ENCODE assay signal across 22 cellular contexts in the genomic region with DNA sequence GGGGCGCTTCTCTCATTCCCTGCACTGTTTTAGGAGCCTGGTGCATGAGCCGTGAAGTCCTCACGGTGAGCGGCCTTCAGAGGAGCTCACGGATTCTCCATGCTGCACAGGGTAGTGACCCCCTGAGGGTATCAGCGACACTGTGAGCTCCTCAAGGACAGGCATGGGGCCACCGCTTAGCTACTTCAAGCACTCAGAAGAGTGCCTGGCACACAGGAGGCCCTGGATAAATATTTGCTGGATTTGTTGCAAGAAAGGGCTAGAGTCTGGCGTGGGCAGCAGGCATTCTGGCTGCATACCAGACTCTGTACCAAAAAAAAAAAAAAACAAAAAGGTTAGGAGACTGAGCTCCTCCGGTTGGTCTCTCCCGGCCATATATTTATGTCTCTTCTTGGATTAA. TPM values are rescaled to one million over a fixed set of nuclear protein-coding genes. Genes with fewer than 3 reads are reported as not detected.
DNase-seq lines count a peak whose midpoint lies in the region; ATAC-seq, FAIRE-seq and TF ChIP-seq lines count a peak whose summit lies in the region.
"Had no signal": no experiment of that assay in that cellular context is flagged by ENCODE, and none has a peak within 500 bp of the region (broad histone marks: within the 10 kb centered on the region; RNA-seq: fewer than 3 reads in every experiment).

No MANE protein-coding gene starts in this region.

- H3K9ac ChIP-seq in liver (ENCODE audit: low read depth in 1 of 2, low read length in 2 of 2) = no peak overlapping the region
- H3K9ac ChIP-seq in HepG2 (ENCODE audit: insufficient read depth, low read depth, low read length) = no peak overlapping the region

- H3K36me3 ChIP-seq in liver (ENCODE audit: control insufficient read depth in 4 of 4, insufficient read depth in 3 of 4, low read depth in 1 of 4, low read length in 3 of 4) (no peaks in the 10 kb centered on the region), HepG2 (replicated peaks in 1 of 2; ENCODE audit: control insufficient read depth in 1 of 2, insufficient read depth in 2 of 2, low read length in 2 of 2) (no peaks in the 10 kb centered on the region), vagina (no peaks in the 10 kb centered on the region)
- H3K36me3 ChIP-seq: ascending aorta, left ventricle myocardium inferior, upper lobe of left lung had no signal

- H3K27ac ChIP-seq in liver (ENCODE audit: low read depth in 1 of 2, low read length in 2 of 2) (no peak overlapping the region), HepG2 (ENCODE audit: extremely low read length, insufficient read depth, low read length) (no peak overlapping the region), vagina (no peak overlapping the region)
- H3K27ac ChIP-seq: A549, left ventricle myocardium inferior had no signal

- ATAC-seq in HepG2 (no peak; the same call in 2 of the 3 replicates), omental fat pad (ENCODE audit: low FRiP score) (peak; percentile 15)
- ATAC-seq: A549; effector memory CD8-positive, alpha-beta T cell; K562; T-helper 17 cell had no signal

- WGBS in liver = 49% methylated on average over 10 of the region's 10 CpGs
- WGBS in HepG2 (ENCODE audit: low lambda C conversion rate) = 1% methylated on average over 3 of the region's 10 CpGs

- no peak for FAIRE-seq in HepG2 (lab: Jason Lieb, UNC)
- no peak for FAIRE-seq in urothelium cell line (lab: Jason Lieb, UNC)
- FAIRE-seq: A549, K562 had no signal

- BruUV-seq in HepG2 (replicated peaks; lab: Mats Ljungman, UMichigan) = no TSS peak

- TF ChIP-seq EP300 in HepG2 (IDR thresholded peaks at IDR 0.05; ENCODE audit: low read depth in 2 of 2, low read length in 2 of 2) (no peak), HepG2 (CRISPR knock-in tag; IDR thresholded peaks at IDR 0.05; ENCODE audit: borderline replicate concordance) (no peak)

- peaks cover 0 to under 1% (median 0%) of the 10 kb centered on the region in 4 donors for H3K9me3 ChIP-seq in liver (ENCODE audit: control insufficient read depth in 4 of 4, low read length in 3 of 4)
- peaks cover 3% of the 10 kb centered on the region for H3K9me3 ChIP-seq in HepG2 (ENCODE audit: low read length)
- H3K9me3 ChIP-seq in vagina = no peaks in the 10 kb centered on the region
- H3K9me3 ChIP-seq: ascending aorta had no signal

- no peaks in the 10 kb centered on the region for H4K20me1 ChIP-seq in HepG2 (ENCODE audit: insufficient read depth, low read length)

- no peak overlapping the region for H3K4me2 ChIP-seq in HepG2 (ENCODE audit: low read depth, low read length)
- H3K4me2 ChIP-seq: A549, smooth muscle cell had no signal

- H3K4me1 ChIP-seq in liver (ENCODE audit: control insufficient read depth in 4 of 4, insufficient read depth in 4 of 4, low read length in 3 of 4) = peaks cover 5 to 24% (median 17%) of the 10 kb centered on the region in 4 donors
- H3K4me1 ChIP-seq in HepG2 (ENCODE audit: insufficient read depth, low read length) = peaks cover 19% of the 10 kb centered on the region
- H3K4me1 ChIP-seq in vagina = peaks cover 18% of the 10 kb centered on the region
- H3K4me1 ChIP-seq: A549 had no signal

- no peaks in the 10 kb centered on the region for H3K27me3 ChIP-seq in liver (ENCODE audit: control insufficient read depth in 4 of 4, insufficient read depth in 4 of 4, low read length in 3 of 4)
- H3K27me3 ChIP-seq in HepG2 (ENCODE audit: control insufficient read depth in 1 of 2, insufficient read depth in 2 of 2, low read length in 2 of 2) = peaks cover 4 to 41% of the 10 kb centered on the region in 2 experiments; a peak in 4 of 5 replicates
- no peaks in the 10 kb centered on the region for H3K27me3 ChIP-seq in vagina
- H3K27me3 ChIP-seq: ascending aorta, upper lobe of left lung had no signal

- no peak for DNase-seq in HepG2 (ENCODE audit: low spot score)
- DNase-seq in cerebellum (ENCODE audit: low spot score) = peak; percentile 13
- no peak for DNase-seq in omental fat pad (ENCODE audit: low spot score)
- DNase-seq in ureter (ENCODE audit: low spot score) = no peak
- DNase-seq in urothelium cell line (ENCODE audit: low spot score) = no peak
- no peak for DNase-seq in effector CD8-positive, alpha-beta T cell (lab: John Stamatoyannopoulos, UW)
- DNase-seq in vagina (ENCODE audit: extremely low spot score in 2 of 2) = no peak
- DNase-seq: activated CD4-positive, alpha-beta memory T cell treated with anti-CD3 and anti-CD28 coated beads for 36 hours; effector memory CD8-positive, alpha-beta T cell; left ventricle myocardium inferior; MV-4-11; NCI-H187 treated with DMSO at 0.1 percent for 48 hours; NCI-H510A treated with DMSO at 0.1 percent for 48 hours; nephron progenitor cell; stimulated activated CD4-positive, alpha-beta T cell treated with anti-CD3 and anti-CD28 coated beads, Interleukin-2, amount 100 ng/mL, for 48 hours; T-helper 17 cell had no signal

- CTCF ChIA-PET in HepG2 (lab: Yijun Ruan, JAX; ENCODE audit: low intra/inter-chr PET ratio, low total read pairs) = no interaction called here

- H3K79me2 ChIP-seq in HepG2 (ENCODE audit: insufficient read depth, low read length) = no peaks in the 10 kb centered on the region

- intact Hi-C loops in HepG2 (cut with micrococcal nuclease; ENCODE audit: unreplicated experiment) = no loop called here
- intact Hi-C loops in vagina (cut with DNase I) = no loop called here

- TF ChIP-seq POLR2A in HepG2 (IDR thresholded peaks at IDR 0.05; ENCODE audit: insufficient read depth in 1 of 2, low read depth in 2 of 2, low read length in 2 of 2) = no peak
- TF ChIP-seq POLR2A in vagina (IDR thresholded peaks at IDR 0.05) = no peak

- TF ChIP-seq RAD21 in liver (IDR thresholded peaks at IDR 0.05) = peak; percentile 13 to 37
- no peak for TF ChIP-seq RAD21 in HepG2 (CRISPR knock-in tag; IDR thresholded peaks at IDR 0.05)

- no peak overlapping the region for H3K4me3 ChIP-seq in liver (ENCODE audit: low read depth in 1 of 3, low read length in 3 of 3)
- no peak overlapping the region for H3K4me3 ChIP-seq in HepG2 (replicated peaks in 1 of 3; ENCODE audit: insufficient read depth in 1 of 3, low read depth in 2 of 3, low read length in 3 of 3)
- no peak overlapping the region for H3K4me3 ChIP-seq in vagina
- H3K4me3 ChIP-seq: A549, ascending aorta, K562, left ventricle myocardium inferior, smooth muscle cell, upper lobe of left lung had no signal

- H2AFZ ChIP-seq in HepG2 (ENCODE audit: low read length) = no peak overlapping the region

- TF ChIP-seq CTCF in liver (IDR thresholded peaks at IDR 0.05; ENCODE audit: low read depth, low read length, missing input control) (no peak), HepG2 (CRISPR knock-in tag; IDR thresholded peaks at IDR 0.05) (no peak), omental fat pad (IDR thresholded peaks at IDR 0.05) (no peak), vagina (IDR thresholded peaks at IDR 0.05) (no peak)

- POLR2A ChIA-PET in HepG2 (lab: Yijun Ruan, JAX) = interaction anchor here (1.0 kb wide), 1 partner anchor 24 kb away, joined by 3 read pairs; no protein-coding TSS in a partner anchor

- in situ Hi-C loops in HepG2 (cut with HindIII; ENCODE audit: extremely low pct_ligation_motif_present, low pct_unique_long_range_greater_than_20kb) = no loop called here

TF ChIP-seq in HepG2, 621 proteins besides CTCF, POLR2A, EP300 and RAD21:
- TF ChIP-seq MZF1 (CRISPR knock-in tag; IDR thresholded peaks at IDR 0.05; ENCODE audit: borderline replicate concordance) = no peak
TF ChIP-seq in HepG2: peak in this region for 0.

RNA-seq across cellular contexts. Expression of a gene that starts 5.7 kb away (rescaled TPM):
- 10 to 100 TPM; 21.3 to 23.3 TPM for total RNA-seq in liver
- 10 to 100 TPM in 1 of 2 donors, 1 to 10 TPM in 1; 9.7 to 14.1 TPM for polyA plus RNA-seq in liver
- total RNA-seq in HepG2 (2016; rRNA removed; fragmentation: Illumina TruSeq; extraction: Trizol) = 5.0 TPM in 2 replicates
- total RNA-seq in HepG2 (2016; cell fraction: cytosol; rRNA removed; fragmentation: Illumina TruSeq; extraction: Trizol; ENCODE audit: low read depth) = 1.4 and 1.7 TPM in 2 replicates
- total RNA-seq in HepG2 (2016; cell fraction: insoluble cytoplasmic fraction; rRNA removed; fragmentation: Illumina TruSeq; extraction: Trizol) = 4.7 TPM in 2 replicates
- total RNA-seq in HepG2 (2016; cell fraction: membrane; rRNA removed; fragmentation: Illumina TruSeq; extraction: Trizol) = 1.8 and 2.3 TPM in 2 replicates
- 5.1 and 6.2 TPM in 2 replicates for total RNA-seq in HepG2 (2016; cell fraction: nucleus; rRNA removed; fragmentation: Illumina TruSeq; extraction: Trizol)
- 8.5 and 10.9 TPM in 2 replicates for polyA plus RNA-seq in HepG2 (2011; rRNA removed)
- polyA plus RNA-seq in HepG2 (2011; cell fraction: cytosol; rRNA removed) = 5.1 and 8.0 TPM in 2 replicates
- polyA plus RNA-seq in HepG2 (2011; cell fraction: nucleus; rRNA removed) = 14.4 and 16.4 TPM in 2 replicates
- polyA plus RNA-seq in HepG2 (2012) = 10.8 and 11.5 TPM in 2 replicates
- polyA plus RNA-seq in HepG2 (2016; cell fraction: cytosol; fragmentation: Illumina TruSeq; extraction: Trizol; ENCODE audit: low read depth) = 0.49 and 0.51 TPM in 2 replicates
- 4.2 and 4.7 TPM in 2 replicates for polyA plus RNA-seq in HepG2 (2016; cell fraction: insoluble cytoplasmic fraction; fragmentation: Illumina TruSeq; extraction: Trizol; ENCODE audit: low read depth)
- polyA plus RNA-seq in HepG2 (2016; cell fraction: membrane; fragmentation: Illumina TruSeq; extraction: Trizol; ENCODE audit: low read depth) = 1.0 and 1.1 TPM in 2 replicates
- polyA plus RNA-seq in HepG2 (2016; cell fraction: nucleus; fragmentation: Illumina TruSeq; extraction: Trizol; ENCODE audit: insufficient read depth, low read depth) = 4.4 and 5.6 TPM in 2 replicates
- 10.6 and 20.4 TPM in 2 replicates for polyA minus RNA-seq in HepG2 (2011; rRNA and poly(A)+ RNA removed; ENCODE audit: low replicate concordance)
- 7.3 and 8.8 TPM in 2 replicates for polyA minus RNA-seq in HepG2 (2011; cell fraction: cytosol; rRNA and poly(A)+ RNA removed)
- 19.0 and 19.6 TPM in 2 replicates for polyA minus RNA-seq in HepG2 (2011; cell fraction: nucleus; rRNA and poly(A)+ RNA removed)
- total RNA-seq in cerebellum = 22.5 TPM
- total RNA-seq in omental fat pad = 10 to 100 TPM; 27.4 to 50.9 (median 36.0) TPM
- 78.7 TPM for total RNA-seq in ureter
- total RNA-seq in vagina = 33.6 TPM
- polyA plus RNA-seq: K562 had no signal
